ENCODE assay signal across 2 cellular contexts in the genomic region with DNA sequence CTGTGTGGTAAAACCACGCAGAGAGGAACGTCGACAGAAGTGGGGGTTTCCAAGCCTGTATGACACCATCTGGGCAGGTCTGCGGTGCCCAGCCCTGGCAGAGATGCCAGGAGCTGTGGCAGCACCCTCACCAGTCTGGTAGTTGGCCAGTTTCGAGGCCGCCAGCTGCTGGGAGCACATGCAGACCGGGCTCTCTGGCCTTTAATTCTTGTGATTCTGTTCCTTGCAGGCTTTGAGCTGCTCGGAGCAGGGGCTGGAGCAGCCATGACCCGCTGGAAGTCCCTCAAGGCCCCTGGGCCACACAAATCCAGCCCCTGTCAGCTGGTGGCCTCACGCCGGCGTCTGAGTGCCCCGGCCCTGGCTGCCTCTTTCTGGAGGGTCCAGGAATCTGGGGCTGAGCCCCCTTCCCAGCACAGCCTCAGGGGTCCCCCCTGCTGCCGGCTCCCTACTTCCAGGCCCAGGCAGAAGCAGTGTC. TPM values are rescaled to one million over a fixed set of nuclear protein-coding genes. Genes with fewer than 3 reads are reported as not detected.
"Had no signal": no experiment of that assay in that cellular context is flagged by ENCODE, and none has a peak within 500 bp of the region (broad histone marks: within the 10 kb centered on the region; RNA-seq: fewer than 3 reads in every experiment).

No MANE protein-coding gene starts in this region.

RNA-seq across cellular contexts. Expression of a gene that starts 36.1 kb away (rescaled TPM):
- total RNA-seq: lung microvascular endothelial cell; naive thymus-derived CD8-positive, alpha-beta T cell had no signal
